In the genomic region with DNA sequence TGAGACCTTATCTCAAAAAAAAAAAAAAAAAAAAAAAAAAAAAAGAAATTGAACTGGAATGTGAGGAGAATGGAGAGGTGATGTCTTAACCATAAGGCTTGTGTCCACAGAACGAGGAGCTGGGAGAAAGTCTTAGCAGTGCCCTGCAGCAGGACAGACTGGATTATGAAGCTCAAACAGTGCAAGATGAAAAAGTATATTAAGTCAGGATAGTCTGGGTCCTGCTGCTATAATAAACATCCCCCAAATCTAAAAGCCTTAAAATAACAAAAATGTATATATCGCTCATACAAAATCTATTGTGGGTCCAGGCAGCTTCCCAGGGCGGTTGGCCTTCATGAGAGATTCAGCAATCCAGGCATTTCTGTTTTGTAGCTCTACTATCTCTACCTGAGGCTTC, we compare ENCODE assay signal across 35 cellular contexts.
"Had no signal": no experiment of that assay in that cellular context is flagged by ENCODE, and none has a peak within 500 bp of the region (broad histone marks: within the 10 kb centered on the region; RNA-seq: fewer than 3 reads in every experiment).

No MANE protein-coding gene starts in this region.

- H3K36me3 ChIP-seq: MG63 had no signal

- DNase-seq: Karpas-422, Kasumi-1, MG63, MM.1S, MV-4-11, NCI-H1048, NCI-H1092, NCI-H1092 treated with DMSO at 0.1 percent for 48 hours, NCI-H1105, NCI-H1105 treated with DMSO at 0.1 percent for 48 hours, NCI-H1417, NCI-H1417 treated with DMSO at 0.1 percent for 48 hours, NCI-H1436, NCI-H1436 treated with DMSO at 0.1 percent for 48 hours, NCI-H146, NCI-H1694, NCI-H1694 treated with DMSO at 0.1 percent for 48 hours, NCI-H187, NCI-H187 treated with DMSO at 0.1 percent for 48 hours, NCI-H1930, NCI-H2029, NCI-H2029 treated with DMSO at 0.1 percent for 48 hours, NCI-H2081, NCI-H2081 treated with DMSO at 0.1 percent for 48 hours, NCI-H2107, NCI-H2171, NCI-H2171 treated with DMSO at 0.1 percent for 48 hours, NCI-H2227 treated with DMSO at 0.1 percent for 48 hours, NCI-H226, NCI-H345, NCI-H446, NCI-H446 treated with DMSO at 0.1 percent for 48 hours, NCI-H510A, NCI-H510A treated with DMSO at 0.1 percent for 48 hours, NCI-H524 had no signal

- H3K4me3 ChIP-seq: MG63 had no signal

- H3K27me3 ChIP-seq: MG63 had no signal

- H3K9me3 ChIP-seq: MG63 had no signal
